17 cellular contexts compared by ENCODE assay signal in the genomic region with DNA sequence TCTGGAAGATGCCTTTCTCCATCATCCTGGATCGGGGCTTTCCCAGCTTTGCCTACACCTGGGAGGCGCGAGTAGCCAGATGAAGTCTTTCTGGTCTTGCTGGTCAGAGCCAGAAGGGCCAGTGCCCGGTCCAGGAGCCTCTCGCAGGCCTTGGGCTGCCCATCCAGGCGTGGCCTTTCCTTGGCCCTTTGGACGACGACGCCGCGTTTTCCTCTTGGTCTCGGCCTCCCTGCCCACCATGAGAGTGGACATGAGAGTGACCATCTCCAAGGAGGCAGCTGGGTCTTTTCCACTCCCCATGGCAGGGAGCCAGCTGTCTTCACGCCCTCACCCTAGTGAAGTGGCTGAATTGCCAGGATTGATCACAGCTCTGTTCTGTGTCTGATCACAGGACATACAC. TPM values are rescaled to one million over a fixed set of nuclear protein-coding genes. Genes with fewer than 3 reads are reported as not detected.
"Had no signal": no experiment of that assay in that cellular context is flagged by ENCODE, and none has a peak within 500 bp of the region (broad histone marks: within the 10 kb centered on the region; RNA-seq: fewer than 3 reads in every experiment).

No MANE protein-coding gene starts in this region.

- H3K27ac ChIP-seq: epithelial cell of prostate, esophagus muscularis mucosa, gastrocnemius medialis, ovary, right atrium auricular region, uterus had no signal

- H3K9me3 Mint-ChIP-seq: immature natural killer cell; naive thymus-derived CD4-positive, alpha-beta T cell had no signal

- H3K9me3 ChIP-seq: esophagus muscularis mucosa, gastrocnemius medialis, ovary, right atrium auricular region, uterus had no signal

- H3K36me3 ChIP-seq: ovary, uterus had no signal

- H3K36me3 Mint-ChIP-seq: immature natural killer cell had no signal

- ATAC-seq: gastrocnemius medialis; left colon; naive thymus-derived CD4-positive, alpha-beta T cell had no signal

- H3K4me3 ChIP-seq: esophagus muscularis mucosa, gastrocnemius medialis, ovary, right atrium auricular region, uterus had no signal

- H3K27me3 ChIP-seq: esophagus muscularis mucosa, gastrocnemius medialis, ovary, right atrium auricular region, uterus had no signal

- DNase-seq: effector memory CD4-positive, alpha-beta T cell; gastrocnemius medialis; immature natural killer cell; left colon; naive thymus-derived CD4-positive, alpha-beta T cell; small intestine; stimulated activated CD4-positive, alpha-beta T cell treated with anti-CD3 and anti-CD28 coated beads, Interleukin-2, amount 100 ng/mL, for 48 hours; stimulated activated naive CD4-positive, alpha-beta T cell treated with Interleukin-2 at 50 U/mL for 16 hours; trophoblast cell; uterus had no signal

RNA-seq across cellular contexts. Expression of a gene that starts 11.8 kb away (rescaled TPM):
- total RNA-seq: fibroblast of villous mesenchyme had no signal
- polyA plus RNA-seq: neural cell had no signal

RNA-seq across cellular contexts. Expression of a gene that starts 59.6 kb away (rescaled TPM):
- total RNA-seq: mononuclear cell; naive thymus-derived CD4-positive, alpha-beta T cell had no signal
- polyA plus RNA-seq: naive thymus-derived CD4-positive, alpha-beta T cell; neural cell had no signal
